In genomic region chr11:826836-827145, GRCh38 we compare ENCODE assay signal across 9 cellular contexts. TPM values are rescaled to one million over a fixed set of nuclear protein-coding genes. Genes with fewer than 3 reads are reported as not detected.
DNase-seq lines count a peak whose midpoint lies in the region; ATAC-seq, FAIRE-seq and TF ChIP-seq lines count a peak whose summit lies in the region.
"Had no signal": no experiment of that assay in that cellular context is flagged by ENCODE, and none has a peak within 500 bp of the region (broad histone marks: within the 10 kb centered on the region; RNA-seq: fewer than 3 reads in every experiment).

No MANE protein-coding gene starts in this region.

- H3K36me3 Mint-ChIP-seq in activated CD4-positive, alpha-beta T cell treated with anti-CD3 and anti-CD28 coated beads, Interleukin-2, amount 10 ng/mL, durations not matched to agents 24 days and 14 days (ENCODE audit: low read depth) = peaks cover 12% of the 10 kb centered on the region
- peaks cover 15% of the 10 kb centered on the region for H3K36me3 Mint-ChIP-seq in activated CD4-positive, alpha-beta memory T cell treated with anti-CD3 and anti-CD28 coated beads for 36 hours
- peaks cover 0 to 5% (median 4%) of the 10 kb centered on the region in 3 donors for H3K36me3 Mint-ChIP-seq in immature natural killer cell

- 5% methylated on average over 11 of the region's 22 CpGs for WGBS in suprapubic skin

- no peak for ATAC-seq in GM18505 (IDR thresholded peaks at IDR 0.05; ENCODE audit: unreplicated experiment)

- peaks cover 36% of the 10 kb centered on the region for H3K36me3 ChIP-seq in suprapubic skin

- no peak for TF ChIP-seq EP300 in suprapubic skin (IDR thresholded peaks at IDR 0.05)

- H3K27me3 Mint-ChIP-seq in activated CD4-positive, alpha-beta T cell treated with anti-CD3 and anti-CD28 coated beads, Interleukin-2, amount 10 ng/mL, durations not matched to agents 24 days and 14 days = peaks cover 37% of the 10 kb centered on the region
- H3K27me3 Mint-ChIP-seq in activated CD4-positive, alpha-beta memory T cell treated with anti-CD3 and anti-CD28 coated beads for 36 hours = peaks cover 31% of the 10 kb centered on the region
- H3K27me3 Mint-ChIP-seq in immature natural killer cell (ENCODE audit: low read depth in 3 of 3) = peaks cover 5 to 18% (median 8%) of the 10 kb centered on the region in 3 donors

- TF ChIP-seq CTCF in suprapubic skin (IDR thresholded peaks at IDR 0.05) = no peak

- peak overlapping the region; percentile 53 for H3K4me3 ChIP-seq in suprapubic skin

- peaks cover 13% of the 10 kb centered on the region for H3K27me3 ChIP-seq in suprapubic skin

- H3K4me1 ChIP-seq in suprapubic skin = peaks cover 74% of the 10 kb centered on the region

- H3K27ac ChIP-seq in suprapubic skin = peak overlapping the region; percentile 66

- intact Hi-C loops in activated CD4-positive, alpha-beta T cell treated with anti-CD3 and anti-CD28 coated beads, Interleukin-2, amount 10 ng/mL, durations not matched to agents 24 days and 14 days (cut with micrococcal nuclease) = loop anchor here (2.0 kb wide), 1 partner anchor 16 kb away; no protein-coding TSS in a partner anchor
- intact Hi-C loops in activated CD4-positive, alpha-beta memory T cell treated with anti-CD3 and anti-CD28 coated beads for 36 hours (cut with micrococcal nuclease) = no loop called here

- DNase-seq in activated CD4-positive, alpha-beta T cell treated with anti-CD3 and anti-CD28 coated beads, Interleukin-2, amount 10 ng/mL, durations not matched to agents 24 days and 14 days = no peak
- DNase-seq in activated CD4-positive, alpha-beta T cell treated with anti-CD3 and anti-CD28 coated beads, Interleukin-2, amount 50 U/mL, for 48 hours = no peak
- no peak for DNase-seq in activated CD4-positive, alpha-beta memory T cell treated with anti-CD3 and anti-CD28 coated beads for 36 hours
- no peak for DNase-seq in immature natural killer cell
- DNase-seq in suprapubic skin (ENCODE audit: low spot score in 2 of 2) = no peak
- no peak for DNase-seq in H54 (ENCODE audit: insufficient read length, low spot score)
- DNase-seq in NAMALWA (ENCODE audit: low spot score) = no peak
- DNase-seq: activated CD4-positive, alpha-beta T cell treated with anti-CD3 and anti-CD28 coated beads for 1 hour had no signal

- peak overlapping the region; percentile 56 for H3K27ac Mint-ChIP-seq in activated CD4-positive, alpha-beta T cell treated with anti-CD3 and anti-CD28 coated beads, Interleukin-2, amount 10 ng/mL, durations not matched to agents 24 days and 14 days
- no peak overlapping the region for H3K27ac Mint-ChIP-seq in activated CD4-positive, alpha-beta memory T cell treated with anti-CD3 and anti-CD28 coated beads for 36 hours
- H3K27ac Mint-ChIP-seq in immature natural killer cell = no peak overlapping the region

- H3K4me3 Mint-ChIP-seq in activated CD4-positive, alpha-beta T cell treated with anti-CD3 and anti-CD28 coated beads, Interleukin-2, amount 10 ng/mL, durations not matched to agents 24 days and 14 days = peak overlapping the region; percentile 81
- peak overlapping the region; percentile 57 for H3K4me3 Mint-ChIP-seq in activated CD4-positive, alpha-beta memory T cell treated with anti-CD3 and anti-CD28 coated beads for 36 hours
- H3K4me3 Mint-ChIP-seq in immature natural killer cell = peak overlapping the region; percentile 72 to 79 (median 75)

- TF ChIP-seq POLR2A in suprapubic skin (IDR thresholded peaks at IDR 0.05) = no peak
- TF ChIP-seq POLR2A in H54 (IDR thresholded peaks at IDR 0.05; ENCODE audit: low read depth, low read length) = no peak
- no peak for TF ChIP-seq POLR2A in GM18505 (IDR thresholded peaks at IDR 0.05; ENCODE audit: borderline replicate concordance, extremely low read depth, insufficient read depth, insufficient read length)

- no peak for FAIRE-seq in H54 (lab: Jason Lieb, UNC)

- CTCF ChIA-PET in activated CD4-positive, alpha-beta memory T cell treated with anti-CD3 and anti-CD28 coated beads for 36 hours (lab: Charles Lee) = no interaction called here

- no peaks in the 10 kb centered on the region for H3K9me3 ChIP-seq in suprapubic skin

- POLR2A ChIA-PET in activated CD4-positive, alpha-beta memory T cell treated with anti-CD3 and anti-CD28 coated beads for 36 hours (lab: Charles Lee) = interaction anchor here (1.9 kb wide), 1 partner anchor 10 kb away, joined by 4 read pairs; no protein-coding TSS in a partner anchor

- peaks cover 20% of the 10 kb centered on the region for H3K4me1 Mint-ChIP-seq in activated CD4-positive, alpha-beta T cell treated with anti-CD3 and anti-CD28 coated beads, Interleukin-2, amount 10 ng/mL, durations not matched to agents 24 days and 14 days
- H3K4me1 Mint-ChIP-seq in activated CD4-positive, alpha-beta memory T cell treated with anti-CD3 and anti-CD28 coated beads for 36 hours (ENCODE audit: low read depth) = peaks cover 25% of the 10 kb centered on the region
- H3K4me1 Mint-ChIP-seq in immature natural killer cell = peaks cover 0 to 25% of the 10 kb centered on the region in 2 donors

- H3K9me3 Mint-ChIP-seq in activated CD4-positive, alpha-beta T cell treated with anti-CD3 and anti-CD28 coated beads, Interleukin-2, amount 10 ng/mL, durations not matched to agents 24 days and 14 days = no peaks in the 10 kb centered on the region
- H3K9me3 Mint-ChIP-seq in activated CD4-positive, alpha-beta memory T cell treated with anti-CD3 and anti-CD28 coated beads for 36 hours = no peaks in the 10 kb centered on the region
- no peaks in the 10 kb centered on the region for H3K9me3 Mint-ChIP-seq in immature natural killer cell

RNA-seq across cellular contexts. Expression of gene CRACR2B, which starts 0.9 kb away (rescaled TPM):
- total RNA-seq in activated CD4-positive, alpha-beta T cell treated with anti-CD3 and anti-CD28 coated beads, Interleukin-2, amount 10 ng/mL, durations not matched to agents 24 days and 14 days = 1.5 and 3.0 TPM in 2 replicates
- total RNA-seq in activated CD4-positive, alpha-beta memory T cell treated with anti-CD3 and anti-CD28 coated beads for 36 hours = 1 to 10 TPM; 1.8 to 2.3 TPM
- polyA plus RNA-seq in immature natural killer cell = 1 to 10 TPM in 1 of 3 donors, under 1 TPM in 1, not detected in 1; 0.74 to 2.2 TPM
- 10 to 100 TPM; 14.0 to 35.5 (median 29.6) TPM for total RNA-seq in suprapubic skin

RNA-seq across cellular contexts. Expression of gene CD151, which starts 6.0 kb away (rescaled TPM):
- total RNA-seq in activated CD4-positive, alpha-beta T cell treated with anti-CD3 and anti-CD28 coated beads, Interleukin-2, amount 10 ng/mL, durations not matched to agents 24 days and 14 days = 81.0 and 87.3 TPM in 2 replicates
- 10 to 100 TPM; 40.2 to 40.9 TPM for total RNA-seq in activated CD4-positive, alpha-beta memory T cell treated with anti-CD3 and anti-CD28 coated beads for 36 hours
- 10 to 100 TPM; 19.7 to 25.7 (median 23.7) TPM for polyA plus RNA-seq in immature natural killer cell
- total RNA-seq in suprapubic skin = 100 to 1,000 TPM; 108 to 162 (median 150) TPM

RNA-seq across cellular contexts. Expression of gene PNPLA2, which starts 8.1 kb away (rescaled TPM):
- 55.0 and 56.4 TPM in 2 replicates for total RNA-seq in activated CD4-positive, alpha-beta T cell treated with anti-CD3 and anti-CD28 coated beads, Interleukin-2, amount 10 ng/mL, durations not matched to agents 24 days and 14 days
- total RNA-seq in activated CD4-positive, alpha-beta memory T cell treated with anti-CD3 and anti-CD28 coated beads for 36 hours = 10 to 100 TPM; 33.2 to 35.0 TPM
- 10 to 100 TPM; 10.9 to 42.3 (median 23.4) TPM for polyA plus RNA-seq in immature natural killer cell
- 100 to 1,000 TPM in 1 of 4 donors, 10 to 100 TPM in 3; 74.9 to 117 (median 85.9) TPM for total RNA-seq in suprapubic skin

RNA-seq across cellular contexts. Expression of gene POLR2L, which starts 15.5 kb away (rescaled TPM):
- 113 and 117 TPM in 2 replicates for total RNA-seq in activated CD4-positive, alpha-beta T cell treated with anti-CD3 and anti-CD28 coated beads, Interleukin-2, amount 10 ng/mL, durations not matched to agents 24 days and 14 days
- total RNA-seq in activated CD4-positive, alpha-beta memory T cell treated with anti-CD3 and anti-CD28 coated beads for 36 hours = 10 to 100 TPM; 70.4 to 74.0 TPM
- polyA plus RNA-seq in immature natural killer cell = 100 to 1,000 TPM; 139 to 200 (median 142) TPM
- total RNA-seq in suprapubic skin = 10 to 100 TPM; 31.1 to 76.4 (median 56.4) TPM

RNA-seq across cellular contexts. Expression of gene TSPAN4, which starts 15.9 kb away (rescaled TPM):
- total RNA-seq in activated CD4-positive, alpha-beta T cell treated with anti-CD3 and anti-CD28 coated beads, Interleukin-2, amount 10 ng/mL, durations not matched to agents 24 days and 14 days = 14.8 and 15.1 TPM in 2 replicates
- 1 to 10 TPM; 5.2 to 5.3 TPM for total RNA-seq in activated CD4-positive, alpha-beta memory T cell treated with anti-CD3 and anti-CD28 coated beads for 36 hours
- polyA plus RNA-seq in immature natural killer cell = 10 to 100 TPM; 23.4 to 38.7 (median 37.2) TPM
- total RNA-seq in suprapubic skin = 10 to 100 TPM; 47.1 to 78.9 (median 59.7) TPM
